In genomic region chr4:56757821-56758400, GRCh38 we compare ENCODE assay signal across 8 cellular contexts.
DNase-seq lines count a peak whose midpoint lies in the region; ATAC-seq, FAIRE-seq and TF ChIP-seq lines count a peak whose summit lies in the region.

No MANE protein-coding gene starts in this region.

- FAIRE-seq in small intestine (lab: Jason Lieb, UNC), result no peak

- in situ Hi-C loops in Panc1 (cut with HindIII; ENCODE audit: low pct_unique_long_range_greater_than_20kb, low sequenced_read_pairs), result no loop called here

- H3K27me3 ChIP-seq in Panc1 (ENCODE audit: control insufficient read depth, insufficient read depth, low read length), result no peaks in the 10 kb centered on the region
- H3K27me3 ChIP-seq in small intestine (ENCODE audit: control insufficient read depth in 2 of 2, insufficient read depth in 2 of 2, low read length in 2 of 2), result no peaks in the 10 kb centered on the region

- peaks cover 15% of the 10 kb centered on the region for H3K4me1 Mint-ChIP-seq in activated T-helper 17 cell treated with anti-CD3 and anti-CD28 coated beads, Interleukin-2, amount 50 U/mL, for 72 hours

- no TSS peak for BruUV-seq in Panc1 (replicated peaks; lab: Mats Ljungman, UMichigan)

- CTCF ChIA-PET in Panc1 (lab: Charles Lee), result no interaction called here

- peak; percentile 69 for DNase-seq in Panc1 (ENCODE audit: low read depth, low spot score)
- peak; percentile 11 for DNase-seq in globus pallidus (ENCODE audit: low spot score)
- peak; percentile 65 for DNase-seq in small intestine
- no peak for DNase-seq in NCI-H446 treated with DMSO at 0.1 percent for 48 hours (lab: John Stamatoyannopoulos, UW)
- no peak for DNase-seq in DMS 273 (lab: John Stamatoyannopoulos, UW; ENCODE audit: unreplicated experiment)

- no peaks in the 10 kb centered on the region for H3K36me3 Mint-ChIP-seq in activated T-helper 17 cell treated with anti-CD3 and anti-CD28 coated beads, Interleukin-2, amount 50 U/mL, for 72 hours (ENCODE audit: low read depth)

- H3K27ac Mint-ChIP-seq in activated T-helper 17 cell treated with anti-CD3 and anti-CD28 coated beads, Interleukin-2, amount 50 U/mL, for 72 hours, result peak overlapping the region; percentile 89

- no peaks in the 10 kb centered on the region for H3K9me3 Mint-ChIP-seq in activated T-helper 17 cell treated with anti-CD3 and anti-CD28 coated beads, Interleukin-2, amount 50 U/mL, for 72 hours

- intact Hi-C loops in Panc1 (cut with micrococcal nuclease; ENCODE audit: unreplicated experiment), result no loop called here

- peak overlapping the region; percentile 73 for H3K4me3 Mint-ChIP-seq in activated T-helper 17 cell treated with anti-CD3 and anti-CD28 coated beads, Interleukin-2, amount 50 U/mL, for 72 hours

- H3K9me3 ChIP-seq in Panc1 (ENCODE audit: control insufficient read depth, insufficient read depth, low read depth, low read length), result no peaks in the 10 kb centered on the region
- H3K9me3 ChIP-seq in small intestine (ENCODE audit: control insufficient read depth, low read depth), result no peaks in the 10 kb centered on the region

- H3K36me3 ChIP-seq in Panc1 (ENCODE audit: control insufficient read depth, insufficient read depth, low read length), result no peaks in the 10 kb centered on the region
- H3K36me3 ChIP-seq in small intestine (ENCODE audit: control insufficient read depth in 2 of 2, insufficient read depth in 2 of 2, low read length in 2 of 2), result no peaks in the 10 kb centered on the region

- H3K4me1 ChIP-seq in Panc1 (ENCODE audit: control insufficient read depth, insufficient read depth, low read length), result no peaks in the 10 kb centered on the region
- H3K4me1 ChIP-seq in small intestine (ENCODE audit: control insufficient read depth in 2 of 2, insufficient read depth in 1 of 2, low read depth in 1 of 2, low read length in 1 of 2), result peaks cover 3 to 4% of the 10 kb centered on the region in 2 donors

- no peak overlapping the region for H3K27ac ChIP-seq in Panc1 (ENCODE audit: low read length)
- peak overlapping the region; percentile 17 to 87 for H3K27ac ChIP-seq in small intestine (ENCODE audit: low read depth in 1 of 2, low read length in 1 of 2)

- H3K4me3 ChIP-seq in Panc1 (ENCODE audit: low read depth in 2 of 2, low read length in 2 of 2) (no peak overlapping the region), small intestine (ENCODE audit: low read depth in 1 of 2, low read length in 2 of 2) (no peak overlapping the region)

- TF ChIP-seq CTCF in Panc1 (IDR thresholded peaks at IDR 0.05), result no peak

- POLR2A ChIA-PET in Panc1 (lab: Charles Lee), result interaction anchor here (0.6 kb wide), 1 partner anchor 15 kb away, joined by 3 read pairs; no protein-coding TSS in a partner anchor

- 29 to 73% (median 45%) methylated on average over 6 of the region's 6 CpGs for WGBS in small intestine, 3 donors

- ATAC-seq in GM18907 (IDR thresholded peaks at IDR 0.05; ENCODE audit: unreplicated experiment) (peak; percentile 97), HG03025 (IDR thresholded peaks at IDR 0.05; ENCODE audit: low FRiP score, unreplicated experiment) (peak; percentile 91), Panc1 (peak; percentile 56; the same call in 1 of the 2 replicates)
- ATAC-seq in activated T-helper 17 cell treated with anti-CD3 and anti-CD28 coated beads, Interleukin-2, amount 50 U/mL, for 72 hours (replicated peaks), result peak; percentile 100

- no peaks in the 10 kb centered on the region for H3K27me3 Mint-ChIP-seq in activated T-helper 17 cell treated with anti-CD3 and anti-CD28 coated beads, Interleukin-2, amount 50 U/mL, for 72 hours

Comparison
In these comparisons a context has a peak if more than half of its experiments do, and no peak if none do; other contexts are left out.
1. DNase-seq: peak in Panc1 (single experiment), globus pallidus (single experiment) and small intestine (single experiment); none in NCI-H446 treated with DMSO at 0.1 percent for 48 hours (single experiment) and DMS 273 (single experiment).
2. Peak in every context shown above with its lines, with median percentiles within 50 percentile points of each other: ATAC-seq.